Comparison of ENCODE assay signal across 8 cellular contexts in genomic region chr17:37610041-37610420, GRCh38. TPM values are rescaled to one million over a fixed set of nuclear protein-coding genes. Genes with fewer than 3 reads are reported as not detected.
DNase-seq lines count a peak whose midpoint lies in the region; ATAC-seq and TF ChIP-seq lines count a peak whose summit lies in the region.
"Not testable (repeated sequence)": the region's sequence is repeated elsewhere in the genome, so short reads cannot be mapped to it uniquely, and the experiment has no call there.

No MANE protein-coding gene starts in this region.

- H3K36me3 ChIP-seq in BLaER1 treated with 17β-estradiol and CSF1 and Interleukin-3, amounts not matched to agents 10 nM and 100 nM, result peaks cover 32 to 45% (median 39%) of the 10 kb centered on the region in 11 experiments
- peaks cover 18% of the 10 kb centered on the region for H3K36me3 ChIP-seq in effector memory CD4-positive, alpha-beta T cell (ENCODE audit: control insufficient read depth, insufficient read depth, low read length)
- H3K36me3 ChIP-seq in iPS-18a (ENCODE audit: control insufficient read depth, low read depth, low read length), result peaks cover 28% of the 10 kb centered on the region
- not testable (repeated sequence) for H3K36me3 ChIP-seq in neural cell (ENCODE audit: insufficient read depth, low read length)
- peaks cover 3 to 30% (median 29%) of the 10 kb centered on the region in 4 donors for H3K36me3 ChIP-seq in stomach

- H3K9me2 ChIP-seq in neural cell (ENCODE audit: insufficient read depth, low read length), result not testable (repeated sequence)

- TF ChIP-seq CTCF in neural cell (IDR thresholded peaks at IDR 0.05; ENCODE audit: poor library complexity, severe bottlenecking); stomach (IDR thresholded peaks at IDR 0.05): not testable (repeated sequence)

- not testable (repeated sequence) for H3K36me3 Mint-ChIP-seq in activated naive CD4-positive, alpha-beta T cell treated with anti-CD3 and anti-CD28 coated beads, Interleukin-2, amount 50 U/mL, for 72 hours

- intact Hi-C loops in stomach (cut with DNase I; ENCODE audit: low total_unique reads), result not testable (repeated sequence)

- not testable (repeated sequence) for H3K27me3 ChIP-seq in BLaER1 treated with 17β-estradiol and CSF1 and Interleukin-3, amounts not matched to agents 10 nM and 100 nM; effector memory CD4-positive, alpha-beta T cell (replicated peaks; ENCODE audit: control insufficient read depth, insufficient read depth, low read length, poor library complexity, severe bottlenecking); iPS-18a (ENCODE audit: control insufficient read depth, insufficient read depth, low read length); neural cell (ENCODE audit: insufficient read depth, low read depth, low read length); stomach

- H3K4me3 ChIP-seq in BLaER1 treated with 17β-estradiol and CSF1 and Interleukin-3, amounts not matched to agents 10 nM and 100 nM, result peak overlapping the region; percentile 76 to 98 (median 90)
- H3K4me3 ChIP-seq in effector memory CD4-positive, alpha-beta T cell (ENCODE audit: insufficient read depth, low read depth, low read length, poor library complexity, severe bottlenecking), result peak overlapping the region; percentile 96
- peak overlapping the region; percentile 96 for H3K4me3 ChIP-seq in iPS-18a (ENCODE audit: low read length)
- peak overlapping the region; percentile 82 for H3K4me3 ChIP-seq in neural cell (ENCODE audit: low read length)
- peak overlapping the region; percentile 80 to 99 (median 96) for H3K4me3 ChIP-seq in stomach

- not testable (repeated sequence) for TF ChIP-seq POLR2A in stomach (IDR thresholded peaks at IDR 0.05)

- not testable (repeated sequence) for TF ChIP-seq RAD21 in neural cell (conservative IDR thresholded peaks at IDR 0.05)

- TF ChIP-seq EP300 in neural cell (conservative IDR thresholded peaks at IDR 0.05; ENCODE audit: poor library complexity, severe bottlenecking); stomach (IDR thresholded peaks at IDR 0.05): not testable (repeated sequence)

- H3K9me3 ChIP-seq in BLaER1 treated with 17β-estradiol and CSF1 and Interleukin-3, amounts not matched to agents 10 nM and 100 nM (replicated peaks in 1 of 11); effector memory CD4-positive, alpha-beta T cell (ENCODE audit: control insufficient read depth, low read length); iPS-18a (ENCODE audit: control insufficient read depth, low read depth, low read length); neural cell (ENCODE audit: low read length); stomach: not testable (repeated sequence)

- peak overlapping the region; percentile 58 for H2AFZ ChIP-seq in neural cell (ENCODE audit: low read depth, low read length)

- H3K9ac ChIP-seq in BLaER1 treated with 17β-estradiol and CSF1 and Interleukin-3, amounts not matched to agents 10 nM and 100 nM, result peak overlapping the region; percentile 93 to 98 (median 96); a peak in 21 of 22 replicates
- H3K9ac ChIP-seq in iPS-18a (ENCODE audit: low read length), result peak overlapping the region; percentile 67
- peak overlapping the region; percentile 72 for H3K9ac ChIP-seq in neural cell (ENCODE audit: low read length)

- H3K27ac ChIP-seq in BLaER1 treated with 17β-estradiol and CSF1 and Interleukin-3, amounts not matched to agents 10 nM and 100 nM, result peak overlapping the region; percentile 91 to 99 (median 96); a peak in 21 of 22 replicates
- peak overlapping the region; percentile 93 for H3K27ac ChIP-seq in effector memory CD4-positive, alpha-beta T cell (ENCODE audit: insufficient read depth, low read length, poor library complexity, severe bottlenecking)
- H3K27ac ChIP-seq in iPS-18a (ENCODE audit: low read length) (peak overlapping the region; percentile 87), neural cell (ENCODE audit: low read length) (peak overlapping the region; percentile 91), stomach (peak overlapping the region in 4 of 5 donors; percentile 90 to 94 (median 90))

- H3K9me3 Mint-ChIP-seq in activated naive CD4-positive, alpha-beta T cell treated with anti-CD3 and anti-CD28 coated beads, Interleukin-2, amount 50 U/mL, for 72 hours, result not testable (repeated sequence)

- H3K79me2 ChIP-seq in neural cell (replicated peaks; ENCODE audit: insufficient read depth, low read length), result peaks cover 25% of the 10 kb centered on the region

- H3K27ac Mint-ChIP-seq in activated naive CD4-positive, alpha-beta T cell treated with anti-CD3 and anti-CD28 coated beads, Interleukin-2, amount 50 U/mL, for 72 hours, result peak overlapping the region; percentile 85

- H3F3A ChIP-seq in neural cell (ENCODE audit: insufficient read depth, low read length, poor library complexity, severe bottlenecking), result not testable (repeated sequence)

- DNase-seq in HT1080 (ENCODE audit: low read depth), result peak; percentile 23
- peak; percentile 7 for DNase-seq in SK-N-DZ (ENCODE audit: low spot score)
- DNase-seq in activated naive CD4-positive, alpha-beta T cell treated with anti-CD3 and anti-CD28 coated beads, Interleukin-2, amount 50 U/mL, for 72 hours (ENCODE audit: low spot score in 2 of 2); effector memory CD4-positive, alpha-beta T cell; stomach: not testable (repeated sequence)

- peaks cover 28 to 43% (median 33%) of the 10 kb centered on the region in 10 experiments for H3K4me1 ChIP-seq in BLaER1 treated with 17β-estradiol and CSF1 and Interleukin-3, amounts not matched to agents 10 nM and 100 nM
- H3K4me1 ChIP-seq in effector memory CD4-positive, alpha-beta T cell (ENCODE audit: control insufficient read depth, insufficient read depth, low read length, poor library complexity, severe bottlenecking), result peaks cover 21% of the 10 kb centered on the region
- H3K4me1 ChIP-seq in iPS-18a (ENCODE audit: control insufficient read depth, low read depth, low read length), result not testable (repeated sequence)
- H3K4me1 ChIP-seq in stomach, result peaks cover 9 to 42% (median 24%) of the 10 kb centered on the region in 4 donors

- peaks cover 0 to 28% (median 0%) of the 10 kb centered on the region in 11 experiments; a peak in 7 of 22 replicates for H4K20me1 ChIP-seq in BLaER1 treated with 17β-estradiol and CSF1 and Interleukin-3, amounts not matched to agents 10 nM and 100 nM
- not testable (repeated sequence) for H4K20me1 ChIP-seq in neural cell (ENCODE audit: insufficient read depth)

- peak overlapping the region; percentile 68 to 92 (median 82) for H3K4me2 ChIP-seq in BLaER1 treated with 17β-estradiol and CSF1 and Interleukin-3, amounts not matched to agents 10 nM and 100 nM
- peak overlapping the region; percentile 42 for H3K4me2 ChIP-seq in neural cell (ENCODE audit: low read length)

- 72 to 86% (median 79%) methylated on average over 5 of the region's 5 CpGs for WGBS in stomach, 5 donors

- not testable (repeated sequence) for ATAC-seq in activated naive CD4-positive, alpha-beta T cell treated with anti-CD3 and anti-CD28 coated beads, Interleukin-2, amount 50 U/mL, for 72 hours

RNA-seq across cellular contexts. Expression of gene SYNRG, which starts 0.8 kb away (rescaled TPM):
- 6.0 and 7.4 TPM in 2 replicates for total RNA-seq in HT1080 (2014; rRNA removed; shearing (Covaris generic))
- polyA plus RNA-seq in HT1080 (2015; cell fraction: cytosol; rRNA removed), result 11.4 and 12.9 TPM in 2 replicates
- polyA plus RNA-seq in HT1080 (2015; cell fraction: nucleus; rRNA removed), result 41.6 and 42.3 TPM in 2 replicates
- polyA plus RNA-seq in SK-N-DZ (2014; cell fraction: cytosol; rRNA removed), result 7.2 and 8.4 TPM in 2 replicates
- 6.7 and 15.6 TPM in 2 replicates for polyA plus RNA-seq in SK-N-DZ (2014; cell fraction: nucleus; rRNA removed)
- 10 to 100 TPM; 53.3 to 76.5 TPM for total RNA-seq in activated naive CD4-positive, alpha-beta T cell treated with anti-CD3 and anti-CD28 coated beads, Interleukin-2, amount 50 U/mL, for 72 hours
- polyA plus RNA-seq in neural cell (16.1 and 20.5 TPM in 2 replicates), stomach (1 to 10 TPM; 3.7 to 6.1 (median 5.0) TPM)
- 60.4 and 68.1 TPM in 2 replicates for polyA minus RNA-seq in neural cell
- 10 to 100 TPM; 26.3 to 92.4 (median 39.1) TPM for total RNA-seq in stomach

RNA-seq across cellular contexts. Expression of gene DDX52, which starts 33.2 kb away (rescaled TPM):
- 24.6 and 29.9 TPM in 2 replicates for total RNA-seq in HT1080 (2014; rRNA removed; shearing (Covaris generic))
- 21.9 and 24.3 TPM in 2 replicates for polyA plus RNA-seq in HT1080 (2015; cell fraction: cytosol; rRNA removed)
- 54.2 and 55.5 TPM in 2 replicates for polyA plus RNA-seq in HT1080 (2015; cell fraction: nucleus; rRNA removed)
- 23.0 and 24.5 TPM in 2 replicates for polyA plus RNA-seq in SK-N-DZ (2014; cell fraction: cytosol; rRNA removed)
- polyA plus RNA-seq in SK-N-DZ (2014; cell fraction: nucleus; rRNA removed), result 25.3 and 29.6 TPM in 2 replicates
- 10 to 100 TPM; 25.0 to 45.2 TPM for total RNA-seq in activated naive CD4-positive, alpha-beta T cell treated with anti-CD3 and anti-CD28 coated beads, Interleukin-2, amount 50 U/mL, for 72 hours
- polyA plus RNA-seq in neural cell (29.7 and 33.5 TPM in 2 replicates), stomach (10 to 100 TPM in 1 of 3 donors, 1 to 10 TPM in 2; 8.4 to 10.7 (median 9.6) TPM)
- polyA minus RNA-seq in neural cell, result 43.8 and 50.7 TPM in 2 replicates
- total RNA-seq in stomach, result 10 to 100 TPM in 4 of 5 donors, 1 to 10 TPM in 1; 7.1 to 40.0 (median 27.8) TPM
